Comparison of ENCODE assay signal across 1 cellular context in the genomic region with DNA sequence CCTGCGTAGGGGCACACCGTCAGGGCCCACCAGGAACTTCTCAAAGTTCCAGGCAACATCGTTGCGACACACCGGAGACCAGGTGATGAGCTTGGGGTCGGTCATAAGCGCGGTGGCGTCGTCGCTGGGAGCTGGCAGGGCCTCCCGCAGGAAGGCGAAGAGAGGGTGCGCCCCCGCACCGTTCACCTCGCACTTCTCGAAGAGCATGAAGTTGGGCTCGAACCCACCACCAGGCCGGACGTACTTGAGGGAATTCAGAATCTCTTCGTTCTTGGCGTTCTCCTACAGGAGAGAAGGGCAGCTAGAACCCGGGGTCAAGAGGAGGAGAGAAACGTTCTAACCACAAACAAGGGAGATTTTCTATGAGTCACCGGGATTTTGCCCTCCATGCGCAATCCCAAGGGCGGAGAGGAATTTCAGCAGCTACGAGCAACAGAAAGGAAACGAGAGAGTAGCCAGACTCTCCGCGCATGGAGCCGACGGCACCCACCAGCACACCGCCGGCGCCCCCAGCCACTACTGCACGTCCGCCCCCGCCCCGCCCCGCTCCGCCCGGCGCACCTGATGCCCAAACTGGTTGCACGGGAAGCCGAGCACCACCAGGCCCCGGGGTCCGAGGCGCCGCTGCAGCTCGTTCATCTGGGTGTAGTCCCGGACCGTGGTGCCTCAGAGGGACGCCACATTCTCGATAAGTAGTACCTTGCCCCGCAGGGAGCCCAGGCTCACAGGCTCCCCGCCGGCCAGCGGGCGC.
TF ChIP-seq lines count a peak whose summit lies in the region.

No MANE protein-coding gene starts in this region.

TF ChIP-seq in A549, 52 proteins besides CTCF, POLR2A, EP300 and RAD21 (continued from another document):
- TF ChIP-seq, protein P1, sequence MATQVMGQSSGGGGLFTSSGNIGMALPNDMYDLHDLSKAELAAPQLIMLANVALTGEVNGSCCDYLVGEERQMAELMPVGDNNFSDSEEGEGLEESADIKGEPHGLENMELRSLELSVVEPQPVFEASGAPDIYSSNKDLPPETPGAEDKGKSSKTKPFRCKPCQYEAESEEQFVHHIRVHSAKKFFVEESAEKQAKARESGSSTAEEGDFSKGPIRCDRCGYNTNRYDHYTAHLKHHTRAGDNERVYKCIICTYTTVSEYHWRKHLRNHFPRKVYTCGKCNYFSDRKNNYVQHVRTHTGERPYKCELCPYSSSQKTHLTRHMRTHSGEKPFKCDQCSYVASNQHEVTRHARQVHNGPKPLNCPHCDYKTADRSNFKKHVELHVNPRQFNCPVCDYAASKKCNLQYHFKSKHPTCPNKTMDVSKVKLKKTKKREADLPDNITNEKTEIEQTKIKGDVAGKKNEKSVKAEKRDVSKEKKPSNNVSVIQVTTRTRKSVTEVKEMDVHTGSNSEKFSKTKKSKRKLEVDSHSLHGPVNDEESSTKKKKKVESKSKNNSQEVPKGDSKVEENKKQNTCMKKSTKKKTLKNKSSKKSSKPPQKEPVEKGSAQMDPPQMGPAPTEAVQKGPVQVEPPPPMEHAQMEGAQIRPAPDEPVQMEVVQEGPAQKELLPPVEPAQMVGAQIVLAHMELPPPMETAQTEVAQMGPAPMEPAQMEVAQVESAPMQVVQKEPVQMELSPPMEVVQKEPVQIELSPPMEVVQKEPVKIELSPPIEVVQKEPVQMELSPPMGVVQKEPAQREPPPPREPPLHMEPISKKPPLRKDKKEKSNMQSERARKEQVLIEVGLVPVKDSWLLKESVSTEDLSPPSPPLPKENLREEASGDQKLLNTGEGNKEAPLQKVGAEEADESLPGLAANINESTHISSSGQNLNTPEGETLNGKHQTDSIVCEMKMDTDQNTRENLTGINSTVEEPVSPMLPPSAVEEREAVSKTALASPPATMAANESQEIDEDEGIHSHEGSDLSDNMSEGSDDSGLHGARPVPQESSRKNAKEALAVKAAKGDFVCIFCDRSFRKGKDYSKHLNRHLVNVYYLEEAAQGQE (IDR thresholded peaks at IDR 0.05): no peak
- TF ChIP-seq POLR2AphosphoS2 (conservative IDR thresholded peaks at IDR 0.05; ENCODE audit: low read length) (no peak), KDM5A (IDR thresholded peaks at IDR 0.05) (no peak), KDM1A (IDR thresholded peaks at IDR 0.05; ENCODE audit: low read depth) (no peak), RFX5 (IDR thresholded peaks at IDR 0.05) (no peak), CHD2 (IDR thresholded peaks at IDR 0.05; ENCODE audit: low read length, partially characterized antibody) (no peak)
